10 cellular contexts compared by ENCODE assay signal in genomic region chr1:15685820-15686219, GRCh38. TPM values are rescaled to one million over a fixed set of nuclear protein-coding genes. Genes with fewer than 3 reads are reported as not detected.
A peak's percentile ranks its signal among the peaks of the same experiment; 100 is the strongest.
DNase-seq lines count a peak whose midpoint lies in the region; ATAC-seq, FAIRE-seq and TF ChIP-seq lines count a peak whose summit lies in the region.
"Had no signal": no experiment of that assay in that cellular context is flagged by ENCODE, and none has a peak within 500 bp of the region (broad histone marks: within the 10 kb centered on the region; RNA-seq: fewer than 3 reads in every experiment).

No MANE protein-coding gene starts in this region.

- peaks cover 38% of the 10 kb centered on the region; the same call in 1 of the 2 replicates for H3K79me2 ChIP-seq in OCI-LY7 (ENCODE audit: insufficient read depth, low read depth, low read length)

- H3K4me1 Mint-ChIP-seq in CD8-positive, alpha-beta T cell (ENCODE audit: low read depth) = peaks cover 34% of the 10 kb centered on the region
- peaks cover 20% of the 10 kb centered on the region for H3K4me1 Mint-ChIP-seq in endothelial cell (ENCODE audit: unreplicated experiment)
- H3K4me1 Mint-ChIP-seq in osteocyte (ENCODE audit: unreplicated experiment) = peaks cover 35% of the 10 kb centered on the region

- H2AFZ ChIP-seq in OCI-LY7 (ENCODE audit: low read length) = no peak overlapping the region

- H4K20me1 ChIP-seq in OCI-LY7 (ENCODE audit: insufficient read depth, low read length) = no peaks in the 10 kb centered on the region

- WGBS in small intestine, 3 donors = 36 to 54% (median 53%) methylated on average over 4 of the region's 4 CpGs

- peak overlapping the region; percentile 28 for H3K27ac Mint-ChIP-seq in CD8-positive, alpha-beta T cell
- H3K27ac Mint-ChIP-seq in endothelial cell (ENCODE audit: unreplicated experiment) = peak overlapping the region; percentile 10
- H3K27ac Mint-ChIP-seq in osteocyte (ENCODE audit: unreplicated experiment) = peak overlapping the region; percentile 81

- TF ChIP-seq CTCF in CD8-positive, alpha-beta T cell (IDR thresholded peaks at IDR 0.05) = no peak
- no peak for TF ChIP-seq CTCF in OCI-LY7 (conservative IDR thresholded peaks at IDR 0.05; ENCODE audit: low read length)
- TF ChIP-seq CTCF in endothelial cell (IDR thresholded peaks at IDR 0.05; ENCODE audit: unreplicated experiment) = no peak
- TF ChIP-seq CTCF in osteocyte (IDR thresholded peaks at IDR 0.05) = no peak

- TSS peak; percentile 85 for BruUV-seq in OCI-LY7 (replicated peaks; lab: Mats Ljungman, UMichigan)

- no peaks in the 10 kb centered on the region for H3K9me3 ChIP-seq in CD8-positive, alpha-beta T cell (ENCODE audit: low read length)
- no peaks in the 10 kb centered on the region for H3K9me3 ChIP-seq in OCI-LY7 (ENCODE audit: low read length)
- no peaks in the 10 kb centered on the region for H3K9me3 ChIP-seq in small intestine (ENCODE audit: control insufficient read depth, low read depth)

- peaks cover 17% of the 10 kb centered on the region for H3K36me3 Mint-ChIP-seq in CD8-positive, alpha-beta T cell
- peaks cover 12% of the 10 kb centered on the region for H3K36me3 Mint-ChIP-seq in endothelial cell (ENCODE audit: low read depth, unreplicated experiment)
- H3K36me3 Mint-ChIP-seq in osteocyte (ENCODE audit: unreplicated experiment) = peaks cover 5% of the 10 kb centered on the region

- no peak for FAIRE-seq in small intestine (lab: Jason Lieb, UNC)
- FAIRE-seq: GM18507 had no signal

- peak overlapping the region; percentile 12 for H3K27ac ChIP-seq in CD8-positive, alpha-beta T cell (ENCODE audit: low read depth, low read length)
- H3K27ac ChIP-seq in OCI-LY7 (ENCODE audit: low read depth, low read length, poor library complexity, severe bottlenecking) (no peak overlapping the region), small intestine (ENCODE audit: low read depth in 1 of 2, low read length in 1 of 2) (no peak overlapping the region)

- H3K9me3 Mint-ChIP-seq in CD8-positive, alpha-beta T cell = no peaks in the 10 kb centered on the region
- H3K9me3 Mint-ChIP-seq in endothelial cell (ENCODE audit: unreplicated experiment) (no peaks in the 10 kb centered on the region), osteocyte (ENCODE audit: unreplicated experiment) (no peaks in the 10 kb centered on the region)

- no peaks in the 10 kb centered on the region for H3K9me2 ChIP-seq in OCI-LY7 (ENCODE audit: insufficient read depth, low read length)

- H3K27me3 ChIP-seq in CD8-positive, alpha-beta T cell (ENCODE audit: insufficient read depth, low read length) = no peaks in the 10 kb centered on the region
- no peaks in the 10 kb centered on the region for H3K27me3 ChIP-seq in small intestine (ENCODE audit: control insufficient read depth in 2 of 2, insufficient read depth in 2 of 2, low read length in 2 of 2)

- H3K4me3 ChIP-seq in CD8-positive, alpha-beta T cell (ENCODE audit: low read depth, low read length) = no peak overlapping the region
- H3K4me3 ChIP-seq in OCI-LY7 (ENCODE audit: low read depth, low read length, poor library complexity, severe bottlenecking) (peak overlapping the region; percentile 83), small intestine (ENCODE audit: low read depth in 1 of 2, low read length in 2 of 2) (no peak overlapping the region)

- H3K4me3 Mint-ChIP-seq in CD8-positive, alpha-beta T cell = peak overlapping the region; percentile 90
- H3K4me3 Mint-ChIP-seq in endothelial cell (ENCODE audit: unreplicated experiment) (peak overlapping the region; percentile 14), osteocyte (ENCODE audit: unreplicated experiment) (peak overlapping the region; percentile 79)

- intact Hi-C loops in CD8-positive, alpha-beta T cell (cut with DNase I, micrococcal nuclease) = loop anchor here (1.0 to 10.0 kb wide), 3 partner anchors 11 to 71 kb away; partner anchors contain the start of gene DDI2 (in 2 of the 2)
- intact Hi-C loops in OCI-LY7 (cut with micrococcal nuclease; ENCODE audit: unreplicated experiment) = no loop called here

- DNase-seq in CD8-positive, alpha-beta T cell = no peak
- DNase-seq in OCI-LY7 (ENCODE audit: low spot score) (no peak), endothelial cell (ENCODE audit: low spot score) (no peak), osteocyte (ENCODE audit: extremely low spot score, unreplicated experiment) (no peak), small intestine (no peak), UCSD-AML1 (lab: John Stamatoyannopoulos, UW; ENCODE audit: unreplicated experiment) (no peak), cortex of kidney (lab: John Stamatoyannopoulos, UW) (no peak)

- CTCF ChIA-PET in CD8-positive, alpha-beta T cell (lab: Charles Lee) = interaction anchor here (1.2 kb wide), 1 partner anchor 11 kb away, joined by 5 read pairs; no protein-coding TSS in a partner anchor
- CTCF ChIA-PET in OCI-LY7 (lab: Charles Lee; ENCODE audit: unreplicated experiment) = no interaction called here

- H3K4me1 ChIP-seq in CD8-positive, alpha-beta T cell (ENCODE audit: insufficient read depth, low read length) = peaks cover 16% of the 10 kb centered on the region
- H3K4me1 ChIP-seq in OCI-LY7 (ENCODE audit: insufficient read depth, low read length, poor library complexity, severe bottlenecking) (peaks cover 13% of the 10 kb centered on the region), small intestine (ENCODE audit: control insufficient read depth in 2 of 2, insufficient read depth in 1 of 2, low read depth in 1 of 2, low read length in 1 of 2) (peaks cover 3 to 13% of the 10 kb centered on the region in 2 donors)

- POLR2A ChIA-PET in CD8-positive, alpha-beta T cell (lab: Charles Lee) = interaction anchor here (1.1 to 2.4 kb wide), 2 partner anchors 12 to 148 kb away, joined by 3 to 14 read pairs; no protein-coding TSS in a partner anchor
- POLR2A ChIA-PET in OCI-LY7 (lab: Charles Lee) = interaction anchor here (0.5 to 2.7 kb wide), 4 partner anchors 11 to 160 kb away, joined by 3 to 13 read pairs (median 4); no protein-coding TSS in a partner anchor

- H3K4me2 ChIP-seq in OCI-LY7 (ENCODE audit: low read length) = peak overlapping the region; percentile 89

- ATAC-seq in CD8-positive, alpha-beta T cell = no peak
- no peak for ATAC-seq in HG02840 (IDR thresholded peaks at IDR 0.05; ENCODE audit: low FRiP score, unreplicated experiment)

- H3K27me3 Mint-ChIP-seq in CD8-positive, alpha-beta T cell (ENCODE audit: low read depth) = no peaks in the 10 kb centered on the region
- H3K27me3 Mint-ChIP-seq in endothelial cell (ENCODE audit: unreplicated experiment) (peaks cover 9% of the 10 kb centered on the region), osteocyte (ENCODE audit: unreplicated experiment) (no peaks in the 10 kb centered on the region)

- H3K36me3 ChIP-seq in CD8-positive, alpha-beta T cell (ENCODE audit: insufficient read depth, low read length) = no peaks in the 10 kb centered on the region
- H3K36me3 ChIP-seq in OCI-LY7 (ENCODE audit: insufficient read depth, low read length) (peaks cover 8% of the 10 kb centered on the region), small intestine (ENCODE audit: control insufficient read depth in 2 of 2, insufficient read depth in 2 of 2, low read length in 2 of 2) (peaks cover 0 to 3% of the 10 kb centered on the region in 2 donors)

RNA-seq across cellular contexts. Expression of gene PLEKHM2, which starts 1.7 kb away (rescaled TPM):
- total RNA-seq in CD8-positive, alpha-beta T cell = 100 to 1,000 TPM in 1 of 2 experiments, 10 to 100 TPM in 1; 96.5 to 115 TPM
- total RNA-seq in OCI-LY7 (2014; rRNA removed; shearing (Covaris generic)) = 18.8 and 27.5 TPM in 2 replicates
- total RNA-seq in OCI-LY7 (2022) (38.5 and 45.7 TPM in 2 replicates), endothelial cell (ENCODE audit: unreplicated experiment) (82.3 TPM), osteocyte (82.0 and 88.1 TPM in 2 replicates)
- polyA plus RNA-seq in small intestine = 10 to 100 TPM; 18.6 to 29.0 (median 23.2) TPM

RNA-seq across cellular contexts. Expression of gene SLC25A34, which starts 50.2 kb away (rescaled TPM):
- total RNA-seq in CD8-positive, alpha-beta T cell = 1 to 10 TPM; 1.4 to 2.2 TPM
- total RNA-seq in OCI-LY7 (2014; rRNA removed; shearing (Covaris generic)) = 1.2 and 1.4 TPM in 2 replicates
- total RNA-seq in OCI-LY7 (2022) (2.2 TPM in 2 replicates), endothelial cell (ENCODE audit: unreplicated experiment) (3.5 TPM), osteocyte (1.3 and 2.8 TPM in 2 replicates)
- polyA plus RNA-seq in small intestine = 10 to 100 TPM; 10.4 to 51.2 (median 39.2) TPM

RNA-seq across cellular contexts. Expression of gene TMEM82, which starts 56.5 kb away (rescaled TPM):
- total RNA-seq in CD8-positive, alpha-beta T cell = not detected
- not detected in 2 replicates for total RNA-seq in OCI-LY7 (2014; rRNA removed; shearing (Covaris generic))
- total RNA-seq in OCI-LY7 (2022) (not detected in 2 replicates), endothelial cell (ENCODE audit: unreplicated experiment) (not detected), osteocyte (not detected in 2 replicates)
- 10 to 100 TPM; 27.0 to 61.3 (median 45.9) TPM for polyA plus RNA-seq in small intestine
- total RNA-seq: cerebellum had no signal

Comparison
In these comparisons a context has a peak if more than half of its experiments do, and no peak if none do; other contexts are left out.
1. H3K27ac Mint-ChIP-seq: peak in every context shown above with its lines; median percentile 81 in osteocyte; 28 in CD8-positive, alpha-beta T cell; 10 in endothelial cell.
2. H3K4me3 Mint-ChIP-seq: peak in every context shown above with its lines; median percentile 90 in CD8-positive, alpha-beta T cell; 79 in osteocyte; 14 in endothelial cell.